ENCODE assay signal across 18 cellular contexts in the genomic region with DNA sequence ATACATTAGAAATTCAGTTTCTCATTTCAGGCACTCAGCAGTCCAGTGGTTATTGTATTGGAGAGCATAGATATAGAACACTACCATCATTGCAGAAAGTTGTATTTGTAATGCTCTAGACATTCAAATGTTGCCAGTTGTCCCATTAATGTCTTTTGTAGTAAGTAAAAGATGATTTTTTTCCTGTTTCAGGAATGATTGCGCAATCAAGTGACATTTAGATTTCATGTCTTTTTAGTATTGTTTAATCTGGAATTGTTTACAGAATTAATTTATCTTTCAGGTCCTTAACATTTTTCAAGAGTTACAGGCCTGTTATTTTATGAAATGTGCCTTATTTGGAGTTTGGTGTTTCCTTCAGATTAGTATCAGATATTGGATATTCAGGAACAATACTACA.
A peak's percentile ranks its signal among the peaks of the same experiment; 100 is the strongest.
DNase-seq lines count a peak whose midpoint lies in the region; ATAC-seq and TF ChIP-seq lines count a peak whose summit lies in the region.
"Had no signal": no experiment of that assay in that cellular context is flagged by ENCODE, and none has a peak within 500 bp of the region (broad histone marks: within the 10 kb centered on the region; RNA-seq: fewer than 3 reads in every experiment).

No MANE protein-coding gene starts in this region.

- ATAC-seq in activated naive CD4-positive, alpha-beta T cell treated with anti-CD3 and anti-CD28 coated beads, Interleukin-2, amount 50 U/mL, for 72 hours: no peak
- ATAC-seq: SK-N-SH treated with all-trans-retinoic acid at 6 μM for 48 hours had no signal

- DNase-seq in GM03348 (ENCODE audit: low spot score): peak; percentile 13
- peak; percentile 4 for DNase-seq in M059J (ENCODE audit: low read depth)
- peak; percentile 5 to 38 for DNase-seq in fibroblast of lung (ENCODE audit: low read depth in 2 of 2)
- DNase-seq in renal cortical epithelial cell (ENCODE audit: low read depth): peak; percentile 1
- no peak for DNase-seq in OCI-M1 (lab: John Stamatoyannopoulos, UW)
- DNase-seq in T1000 (lab: John Stamatoyannopoulos, UW): no peak
- DNase-seq in activated naive CD4-positive, alpha-beta T cell treated with anti-CD3 and anti-CD28 coated beads, Interleukin-2, amount 50 U/mL, for 72 hours (ENCODE audit: low spot score in 2 of 2): no peak
- DNase-seq: EL, MM.1S, NCI-H1105, NCI-H187, NCI-H510A, Peyer's patch, Right ventricle myocardium superior had no signal

- H3K36me3 ChIP-seq in fibroblast of lung (ENCODE audit: control insufficient read depth, insufficient read depth, low read length): no peaks in the 10 kb centered on the region
- H3K36me3 ChIP-seq: BLaER1 treated with 17β-estradiol and CSF1 and Interleukin-3, amounts not matched to agents 10 nM and 100 nM; HAP-1; Peyer's patch had no signal

- H3K4me1 ChIP-seq in fibroblast of lung (ENCODE audit: control insufficient read depth, extremely low read depth, insufficient read depth, low read length): peaks cover 2% of the 10 kb centered on the region
- H3K4me1 ChIP-seq: BLaER1 treated with 17β-estradiol and CSF1 and Interleukin-3, amounts not matched to agents 10 nM and 100 nM; HAP-1; Peyer's patch had no signal

- H3K9me3 Mint-ChIP-seq in activated naive CD4-positive, alpha-beta T cell treated with anti-CD3 and anti-CD28 coated beads, Interleukin-2, amount 50 U/mL, for 72 hours: no peaks in the 10 kb centered on the region

- no peak overlapping the region for H3K27ac ChIP-seq in fibroblast of lung (ENCODE audit: insufficient read depth, low read length)
- H3K27ac ChIP-seq: BLaER1 treated with 17β-estradiol and CSF1 and Interleukin-3, amounts not matched to agents 10 nM and 100 nM; KMS-11; Peyer's patch had no signal

- no peaks in the 10 kb centered on the region for H3K36me3 Mint-ChIP-seq in activated naive CD4-positive, alpha-beta T cell treated with anti-CD3 and anti-CD28 coated beads, Interleukin-2, amount 50 U/mL, for 72 hours

- H3K9me3 ChIP-seq in fibroblast of lung (ENCODE audit: control insufficient read depth, insufficient read depth, low read depth, low read length): no peaks in the 10 kb centered on the region
- H3K9me3 ChIP-seq: BLaER1 treated with 17β-estradiol and CSF1 and Interleukin-3, amounts not matched to agents 10 nM and 100 nM; HAP-1; Peyer's patch had no signal

- no peaks in the 10 kb centered on the region for H3K79me2 ChIP-seq in fibroblast of lung (ENCODE audit: control insufficient read depth, insufficient read depth, low read length)

- no peak overlapping the region for H3K4me3 ChIP-seq in fibroblast of lung (replicated peaks in 1 of 4; ENCODE audit: control extremely low read depth in 1 of 4, insufficient read depth in 1 of 4, low read depth in 3 of 4, low read length in 4 of 4)
- H3K4me3 ChIP-seq: BLaER1 treated with 17β-estradiol and CSF1 and Interleukin-3, amounts not matched to agents 10 nM and 100 nM; HAP-1; Peyer's patch had no signal

- H3K27me3 ChIP-seq in fibroblast of lung (ENCODE audit: control insufficient read depth, insufficient read depth, low read length): no peaks in the 10 kb centered on the region
- H3K27me3 ChIP-seq: BLaER1 treated with 17β-estradiol and CSF1 and Interleukin-3, amounts not matched to agents 10 nM and 100 nM; Peyer's patch had no signal

- H4K20me1 ChIP-seq in fibroblast of lung (ENCODE audit: control insufficient read depth, extremely low read depth, insufficient read depth, low read length): no peaks in the 10 kb centered on the region
- H4K20me1 ChIP-seq: BLaER1 treated with 17β-estradiol and CSF1 and Interleukin-3, amounts not matched to agents 10 nM and 100 nM had no signal

- TF ChIP-seq CTCF in fibroblast of lung (conservative IDR thresholded peaks at IDR 0.05 in 1 of 2, IDR thresholded peaks at IDR 0.05 in 1 of 2; ENCODE audit: low read depth in 1 of 2, low read length in 2 of 2): no peak

- H3K27ac Mint-ChIP-seq in activated naive CD4-positive, alpha-beta T cell treated with anti-CD3 and anti-CD28 coated beads, Interleukin-2, amount 50 U/mL, for 72 hours: no peak overlapping the region

- H2AFZ ChIP-seq in fibroblast of lung (ENCODE audit: low read length): no peak overlapping the region

- no peak overlapping the region for H3K9ac ChIP-seq in fibroblast of lung (ENCODE audit: insufficient read depth, low read length)
- H3K9ac ChIP-seq: BLaER1 treated with 17β-estradiol and CSF1 and Interleukin-3, amounts not matched to agents 10 nM and 100 nM; KMS-11 had no signal

- H3K4me2 ChIP-seq in fibroblast of lung (ENCODE audit: extremely low read depth, insufficient read depth, low read length): no peak overlapping the region
- H3K4me2 ChIP-seq: BLaER1 treated with 17β-estradiol and CSF1 and Interleukin-3, amounts not matched to agents 10 nM and 100 nM; KMS-11 had no signal

Comparison
In these comparisons a context has a peak if more than half of its experiments do, and no peak if none do; other contexts are left out.
1. DNase-seq: peak in GM03348 (single experiment), M059J (single experiment), fibroblast of lung (2 of 2) and renal cortical epithelial cell (single experiment); none in OCI-M1 (single experiment), T1000 (single experiment) and activated naive CD4-positive, alpha-beta T cell treated with anti-CD3 and anti-CD28 coated beads, Interleukin-2, amount 50 U/mL, for 72 hours (0 of 2).